13 cellular contexts compared by ENCODE assay signal in the genomic region with DNA sequence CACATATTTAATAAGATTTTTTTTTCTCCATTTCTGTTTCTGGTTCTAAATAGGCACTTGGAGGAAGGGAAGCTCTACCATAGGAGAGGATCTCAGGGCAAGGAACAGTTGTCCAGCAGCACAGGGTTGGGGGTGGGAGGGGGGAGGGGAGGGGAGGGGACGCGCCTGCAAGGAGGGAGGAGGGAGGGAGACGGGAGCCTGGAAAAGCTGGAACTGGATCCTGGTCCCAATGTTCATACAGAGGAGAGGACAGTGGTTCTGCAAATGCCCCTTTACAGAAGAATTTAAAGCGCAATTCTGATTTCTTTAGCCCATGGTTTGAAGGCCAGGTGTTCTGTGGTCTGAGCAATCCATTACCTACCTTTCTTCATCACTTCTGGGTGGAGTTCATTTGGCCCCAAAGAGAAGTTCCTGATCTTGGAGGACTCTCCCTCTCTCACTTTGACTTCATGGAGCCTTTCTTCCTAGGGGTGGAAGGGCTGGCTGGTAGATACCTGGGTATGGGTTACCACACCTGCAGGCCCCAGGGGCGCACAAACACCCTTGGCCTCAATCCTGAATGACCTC.
DNase-seq lines count a peak whose midpoint lies in the region; ATAC-seq and TF ChIP-seq lines count a peak whose summit lies in the region.
"Had no signal": no experiment of that assay in that cellular context is flagged by ENCODE, and none has a peak within 500 bp of the region (broad histone marks: within the 10 kb centered on the region; RNA-seq: fewer than 3 reads in every experiment).

No MANE protein-coding gene starts in this region.

- H3K36me3 ChIP-seq in cardiac muscle cell (no peaks in the 10 kb centered on the region), WERI-Rb-1 (no peaks in the 10 kb centered on the region), vagina (no peaks in the 10 kb centered on the region)

- no peaks in the 10 kb centered on the region for H3K36me3 Mint-ChIP-seq in type B pancreatic cell
- H3K36me3 Mint-ChIP-seq: activated CD8-positive, alpha-beta memory T cell treated with anti-CD3 and anti-CD28 coated beads, Interleukin-2, amount 10 ng/mL, durations not matched to agents 7 days and 5 days; activated naive CD8-positive, alpha-beta T cell; IgD-negative memory B cell had no signal

- H3K9me3 ChIP-seq in cardiac muscle cell (ENCODE audit: low read depth): no peaks in the 10 kb centered on the region
- H3K9me3 ChIP-seq in WERI-Rb-1 (ENCODE audit: severe bottlenecking): no peaks in the 10 kb centered on the region
- no peaks in the 10 kb centered on the region for H3K9me3 ChIP-seq in vagina

- no peaks in the 10 kb centered on the region for H3K27me3 ChIP-seq in cardiac muscle cell
- H3K27me3 ChIP-seq in WERI-Rb-1 (ENCODE audit: insufficient read depth, low read depth, severe bottlenecking): no peaks in the 10 kb centered on the region
- H3K27me3 ChIP-seq in vagina: no peaks in the 10 kb centered on the region

- DNase-seq in cardiac muscle cell (ENCODE audit: low read depth in 1 of 2, low spot score in 1 of 2) (peak; percentile 23 to 42), Right ventricle myocardium inferior (ENCODE audit: missing footprints) (no peak), WERI-Rb-1 (peak; percentile 52), iPS DF 19.7 (ENCODE audit: low read depth, low spot score) (peak; percentile 23), vagina (ENCODE audit: extremely low spot score in 2 of 2) (no peak), SKM-1 treated with dmso at 0.1 percent for 144 hours (lab: John Stamatoyannopoulos, UW; ENCODE audit: unreplicated experiment) (no peak), type B pancreatic cell (ENCODE audit: extremely low spot score, unreplicated experiment) (no peak), CD1c-positive myeloid dendritic cell (ENCODE audit: extremely low spot score) (no peak)
- DNase-seq: ACHN; activated CD8-positive, alpha-beta memory T cell treated with anti-CD3 and anti-CD28 coated beads, Interleukin-2, amount 10 ng/mL, durations not matched to agents 7 days and 5 days; trophoblast cell had no signal

- TF ChIP-seq POLR2A in vagina (IDR thresholded peaks at IDR 0.05): no peak

- H3K4me3 ChIP-seq in cardiac muscle cell (no peak overlapping the region), WERI-Rb-1 (ENCODE audit: low read depth, low read length) (no peak overlapping the region), vagina (no peak overlapping the region)

- H3K4me1 ChIP-seq in cardiac muscle cell (ENCODE audit: low read depth) (peaks cover 15% of the 10 kb centered on the region), vagina (peaks cover 27% of the 10 kb centered on the region)

- TF ChIP-seq CTCF in cardiac muscle cell (IDR thresholded peaks at IDR 0.05; ENCODE audit: low read depth, low read length): no peak
- no peak for TF ChIP-seq CTCF in WERI-Rb-1 (IDR thresholded peaks at IDR 0.05; ENCODE audit: low read depth, low read length)
- TF ChIP-seq CTCF in vagina (IDR thresholded peaks at IDR 0.05): no peak
- TF ChIP-seq CTCF in type B pancreatic cell (conservative IDR thresholded peaks at IDR 0.05): no peak

- no peak overlapping the region for H3K27ac Mint-ChIP-seq in type B pancreatic cell
- H3K27ac Mint-ChIP-seq: activated CD8-positive, alpha-beta memory T cell treated with anti-CD3 and anti-CD28 coated beads, Interleukin-2, amount 10 ng/mL, durations not matched to agents 7 days and 5 days; activated naive CD8-positive, alpha-beta T cell had no signal

- H3K27ac ChIP-seq in cardiac muscle cell (no peak overlapping the region), WERI-Rb-1 (no peak overlapping the region), vagina (peak overlapping the region; percentile 48)

- intact Hi-C loops in Right ventricle myocardium inferior (cut with DNase I) (no loop called here), vagina (cut with DNase I) (no loop called here)

- no peak for ATAC-seq in Right ventricle myocardium inferior
- ATAC-seq: activated CD8-positive, alpha-beta memory T cell treated with anti-CD3 and anti-CD28 coated beads, Interleukin-2, amount 10 ng/mL, durations not matched to agents 7 days and 5 days had no signal

- H3K4me1 Mint-ChIP-seq in type B pancreatic cell (ENCODE audit: unreplicated experiment): peaks cover 34% of the 10 kb centered on the region
- H3K4me1 Mint-ChIP-seq: activated CD8-positive, alpha-beta memory T cell treated with anti-CD3 and anti-CD28 coated beads, Interleukin-2, amount 10 ng/mL, durations not matched to agents 7 days and 5 days; IgD-negative memory B cell had no signal

- H3K27me3 Mint-ChIP-seq in type B pancreatic cell: no peaks in the 10 kb centered on the region

- H3K4me3 Mint-ChIP-seq in type B pancreatic cell: no peak overlapping the region
- H3K4me3 Mint-ChIP-seq: activated CD8-positive, alpha-beta memory T cell treated with anti-CD3 and anti-CD28 coated beads, Interleukin-2, amount 10 ng/mL, durations not matched to agents 7 days and 5 days; activated naive CD8-positive, alpha-beta T cell; IgD-negative memory B cell had no signal

- H3K9me3 Mint-ChIP-seq in type B pancreatic cell: no peaks in the 10 kb centered on the region
- H3K9me3 Mint-ChIP-seq: IgD-negative memory B cell had no signal

Comparison
In these comparisons a context has a peak if more than half of its experiments do, and no peak if none do; other contexts are left out.
1. DNase-seq: peak in cardiac muscle cell (2 of 2), WERI-Rb-1 (single experiment) and iPS DF 19.7 (single experiment); none in Right ventricle myocardium inferior (single experiment), vagina (0 of 2), SKM-1 treated with dmso at 0.1 percent for 144 hours (single experiment), type B pancreatic cell (single experiment) and CD1c-positive myeloid dendritic cell (single experiment).